Comparison of ENCODE assay signal across 1 cellular context in genomic region chr21:14072761-14073535, GRCh38.
TF ChIP-seq lines count a peak whose summit lies in the region.

No MANE protein-coding gene starts in this region.

TF ChIP-seq in WTC11, 78 proteins besides CTCF, POLR2A, EP300 and RAD21:
- TF ChIP-seq PRDM15 (CRISPR knock-in tag; IDR thresholded peaks at IDR 0.05) (no peak), ZNF416 (CRISPR knock-in tag; IDR thresholded peaks at IDR 0.05) (no peak), ZNF232 (CRISPR knock-in tag; IDR thresholded peaks at IDR 0.05) (no peak), AFF4 (CRISPR knock-in tag; IDR thresholded peaks at IDR 0.05; ENCODE audit: borderline replicate concordance) (no peak), ESRRA (CRISPR knock-in tag; IDR thresholded peaks at IDR 0.05; ENCODE audit: borderline replicate concordance) (no peak), ZBTB43 (CRISPR knock-in tag; IDR thresholded peaks at IDR 0.05) (no peak), E2F4 (CRISPR knock-in tag; IDR thresholded peaks at IDR 0.05; ENCODE audit: borderline replicate concordance, low read depth) (no peak), ZNF281 (CRISPR knock-in tag; IDR thresholded peaks at IDR 0.05) (no peak), HMGA2 (CRISPR knock-in tag; IDR thresholded peaks at IDR 0.05) (no peak), ZNF425 (CRISPR knock-in tag; conservative IDR thresholded peaks at IDR 0.05) (no peak), RELA (CRISPR knock-in tag; IDR thresholded peaks at IDR 0.05; ENCODE audit: borderline replicate concordance) (no peak), IRF2 (CRISPR knock-in tag; IDR thresholded peaks at IDR 0.05; ENCODE audit: borderline replicate concordance, low read depth) (no peak), NR2C2 (CRISPR knock-in tag; IDR thresholded peaks at IDR 0.05) (no peak), NR3C1 (CRISPR knock-in tag; conservative IDR thresholded peaks at IDR 0.05; ENCODE audit: low read depth) (no peak), OVOL2 (CRISPR knock-in tag; IDR thresholded peaks at IDR 0.05; ENCODE audit: borderline replicate concordance) (no peak), JUN (CRISPR knock-in tag; IDR thresholded peaks at IDR 0.05) (no peak), CREM (CRISPR knock-in tag; IDR thresholded peaks at IDR 0.05) (no peak)
